ENCODE assay signal across 11 cellular contexts in the genomic region with DNA sequence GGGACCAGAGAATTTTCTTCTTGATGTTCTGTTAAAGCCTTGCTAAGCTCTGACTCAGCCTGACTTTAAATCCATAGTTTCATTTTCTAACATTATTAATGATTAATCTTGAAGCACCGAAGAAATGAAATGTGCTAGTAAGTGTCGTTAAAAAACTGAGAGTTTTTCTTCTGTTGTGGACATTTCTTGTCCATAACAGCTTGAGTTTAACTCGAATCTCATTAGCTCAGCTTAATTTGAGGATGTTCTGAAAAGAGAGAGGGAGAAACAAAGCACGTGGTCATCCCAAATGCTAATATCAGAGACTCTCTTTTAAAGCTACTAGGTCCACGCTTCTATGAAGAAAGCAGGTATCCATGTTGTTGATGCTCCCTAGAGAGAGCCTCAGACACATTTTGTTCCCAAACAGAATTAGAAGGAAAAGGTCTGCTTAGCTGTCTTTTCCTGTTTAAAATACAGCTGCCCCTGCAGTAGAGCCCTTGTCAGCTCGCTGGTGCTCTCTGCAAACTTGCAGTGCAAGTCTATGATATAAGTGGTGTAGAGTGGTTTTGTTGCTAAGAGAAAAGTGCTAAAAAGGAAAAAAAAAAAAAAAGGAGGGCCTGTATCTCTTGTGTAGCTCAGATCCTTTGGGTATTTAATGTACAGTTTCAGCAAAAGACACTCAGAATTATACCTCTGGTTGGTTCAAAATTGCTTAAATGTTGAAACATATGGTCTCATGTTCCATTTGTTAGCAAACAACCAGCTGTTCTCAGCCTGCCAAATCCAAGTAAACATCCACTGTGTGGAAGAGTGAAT.
DNase-seq lines count a peak whose midpoint lies in the region; ATAC-seq and TF ChIP-seq lines count a peak whose summit lies in the region.
"Had no signal": no experiment of that assay in that cellular context is flagged by ENCODE, and none has a peak within 500 bp of the region (broad histone marks: within the 10 kb centered on the region; RNA-seq: fewer than 3 reads in every experiment).

No MANE protein-coding gene starts in this region.

- ATAC-seq in HG03457 (IDR thresholded peaks at IDR 0.05; ENCODE audit: unreplicated experiment) (no peak), HG02642 (IDR thresholded peaks at IDR 0.05; ENCODE audit: poor library complexity, unreplicated experiment) (no peak)
- no peak for ATAC-seq in activated CD4-positive, CD25-positive, alpha-beta regulatory T cell treated with anti-CD3 and anti-CD28 coated beads, Interleukin-2, amount 50 U/mL, for 24 hours
- ATAC-seq: stimulated activated naive CD8-positive, alpha-beta T cell treated with anti-CD3 and anti-CD28 coated beads, Interleukin-15, amount 100 ng/mL, for 72 hours had no signal

- H3F3A ChIP-seq in Loucy (ENCODE audit: low read depth) (no peaks in the 10 kb centered on the region), smooth muscle cell (ENCODE audit: low read depth) (peaks cover 11% of the 10 kb centered on the region)

- H2AFZ ChIP-seq in Loucy (ENCODE audit: low read length) = peak overlapping the region; percentile 48; the same call in 1 of the 2 replicates
- H2AFZ ChIP-seq in smooth muscle cell (ENCODE audit: low read depth) = no peak overlapping the region

- H4K20me1 ChIP-seq in Loucy (ENCODE audit: insufficient read depth, low read length, poor library complexity, severe bottlenecking) (no peaks in the 10 kb centered on the region), smooth muscle cell (ENCODE audit: low read depth) (no peaks in the 10 kb centered on the region)

- H3K27me3 ChIP-seq in Loucy (ENCODE audit: insufficient read depth, low read length, poor library complexity, severe bottlenecking) = no peaks in the 10 kb centered on the region
- no peaks in the 10 kb centered on the region for H3K27me3 ChIP-seq in ascending aorta
- no peaks in the 10 kb centered on the region for H3K27me3 ChIP-seq in smooth muscle cell (ENCODE audit: low read depth)
- H3K27me3 ChIP-seq: ovary had no signal

- H3K4me3 ChIP-seq in Loucy (ENCODE audit: low read length, poor library complexity, severe bottlenecking) = no peak overlapping the region
- H3K4me3 ChIP-seq in ascending aorta = peak overlapping the region; percentile 1 to 36
- peak overlapping the region; percentile 20 for H3K4me3 ChIP-seq in smooth muscle cell
- H3K4me3 ChIP-seq: ovary had no signal

- WGBS in smooth muscle cell (ENCODE audit: low lambda C conversion rate) = 57% methylated on average over 6 of the region's 6 CpGs

- DNase-seq in ascending aorta (ENCODE audit: low spot score in 2 of 2) = no peak
- DNase-seq in inferior parietal cortex (ENCODE audit: extremely low spot score) = peak; percentile 34
- no peak for DNase-seq in smooth muscle cell (lab: John Stamatoyannopoulos, UW; ENCODE audit: unreplicated experiment)
- no peak for DNase-seq in iPS-NIHi7 (ENCODE audit: extremely low spot score)
- DNase-seq: GDM1; stimulated activated naive CD8-positive, alpha-beta T cell treated with anti-CD3 and anti-CD28 coated beads, Interleukin-15, amount 100 ng/mL, for 72 hours had no signal

- H3K9me3 ChIP-seq in Loucy (ENCODE audit: insufficient read depth, low read depth, low read length) (no peaks in the 10 kb centered on the region), ascending aorta (no peaks in the 10 kb centered on the region), smooth muscle cell (replicated peaks; ENCODE audit: low read depth) (no peaks in the 10 kb centered on the region)
- H3K9me3 ChIP-seq: ovary had no signal

- intact Hi-C loops in ascending aorta (cut with DNase I) = no loop called here

- H3K36me3 ChIP-seq in Loucy (ENCODE audit: insufficient read depth, low read length) (no peaks in the 10 kb centered on the region), ascending aorta (no peaks in the 10 kb centered on the region), smooth muscle cell (ENCODE audit: low read depth) (no peaks in the 10 kb centered on the region)
- H3K36me3 ChIP-seq: ovary had no signal

- H3K27ac ChIP-seq in ascending aorta (peak overlapping the region; percentile 51 to 56), smooth muscle cell (ENCODE audit: low read depth) (peak overlapping the region; percentile 32)

- H3K4me2 ChIP-seq in Loucy (ENCODE audit: low read depth, low read length, poor library complexity, severe bottlenecking) (peak overlapping the region; percentile 23), smooth muscle cell (peak overlapping the region; percentile 77)

- H3K79me2 ChIP-seq in Loucy (ENCODE audit: insufficient read depth, low read length) (no peaks in the 10 kb centered on the region), smooth muscle cell (ENCODE audit: low read depth) (no peaks in the 10 kb centered on the region)

- H3K9ac ChIP-seq in Loucy (ENCODE audit: low read depth, low read length, poor library complexity, severe bottlenecking) = peak overlapping the region; percentile 2
- H3K9ac ChIP-seq in smooth muscle cell (ENCODE audit: low read depth) = no peak overlapping the region

- TF ChIP-seq CTCF in Loucy (conservative IDR thresholded peaks at IDR 0.05; ENCODE audit: low read length) (no peak), ascending aorta (IDR thresholded peaks at IDR 0.05) (no peak), smooth muscle cell (IDR thresholded peaks at IDR 0.05; ENCODE audit: borderline replicate concordance, insufficient read depth, poor library complexity, severe bottlenecking) (no peak)

- H3K4me1 ChIP-seq in Loucy (ENCODE audit: insufficient read depth, low read length, poor library complexity, severe bottlenecking) = peaks cover 30% of the 10 kb centered on the region
- H3K4me1 ChIP-seq in ascending aorta = peaks cover 0 to 13% of the 10 kb centered on the region in 2 donors
- peaks cover 44% of the 10 kb centered on the region for H3K4me1 ChIP-seq in smooth muscle cell (ENCODE audit: low read depth)

- H3K9me2 ChIP-seq in Loucy (replicated peaks; ENCODE audit: low read depth, low read length) = no peaks in the 10 kb centered on the region
